28 cellular contexts compared by ENCODE assay signal in genomic region chr12:124980098-124980892, GRCh38.
"Had no signal": no experiment of that assay in that cellular context is flagged by ENCODE, and none has a peak within 500 bp of the region (broad histone marks: within the 10 kb centered on the region; RNA-seq: fewer than 3 reads in every experiment).

No MANE protein-coding gene starts in this region.

- H3K9me3 ChIP-seq: esophagus muscularis mucosa, heart right ventricle, lower lobe of right lung, neutrophil, ovary, right lobe of liver, suprapubic skin, tibial artery had no signal

- H3K4me1 ChIP-seq: esophagus muscularis mucosa, heart right ventricle, lower lobe of right lung, right lobe of liver, suprapubic skin, tibial artery had no signal

- H3K27ac ChIP-seq: esophagus muscularis mucosa, heart right ventricle, lower lobe of right lung, neutrophil, ovary, right lobe of liver, skin epidermis, suprapubic skin, tibial artery had no signal

- FAIRE-seq: bronchial epithelial cell had no signal

- ATAC-seq: activated T-helper 17 cell treated with anti-CD3 and anti-CD28 coated beads, Interleukin-2, amount 50 U/mL, for 72 hours; left lobe of liver; lower lobe of right lung; natural killer cell; stimulated activated memory B cell treated with anti-CD40 and anti-IgM and Interleukin-4, amounts not matched to agents 10 μg/mL and 1 μg/mL and 100 μg/mL, for 72 hours had no signal

- H3K36me3 Mint-ChIP-seq: natural killer cell had no signal

- H3K36me3 ChIP-seq: ovary had no signal

- H3K27me3 Mint-ChIP-seq: activated CD4-positive, alpha-beta memory T cell treated with anti-CD3 and anti-CD28 coated beads for 36 hours; activated CD4-positive, alpha-beta T cell treated with anti-CD3 and anti-CD28 coated beads, Interleukin-2, amount 10 ng/mL, durations not matched to agents 24 days and 14 days; activated naive CD4-positive, alpha-beta T cell treated with anti-CD3 and anti-CD28 coated beads, Interleukin-2, amount 50 U/mL, for 24 hours; activated T-helper 17 cell treated with anti-CD3 and anti-CD28 coated beads, Interleukin-2, amount 50 U/mL, for 72 hours; central memory CD8-positive, alpha-beta T cell; dendritic cell treated with granulocyte-macrophage colony-stimulating factor and Interleukin-4, amounts not matched to agents 40 ng/mL and 50 ng/mL, for 4 days; progenitor cell of endocrine pancreas; stimulated activated memory B cell treated with anti-CD40 and anti-IgM and Interleukin-4, amounts not matched to agents 10 μg/mL and 1 μg/mL and 100 μg/mL, for 72 hours had no signal

- H3K4me3 Mint-ChIP-seq: activated CD4-positive, alpha-beta memory T cell treated with anti-CD3 and anti-CD28 coated beads for 36 hours; activated CD4-positive, alpha-beta T cell treated with anti-CD3 and anti-CD28 coated beads, Interleukin-2, amount 10 ng/mL, durations not matched to agents 24 days and 14 days; activated naive CD4-positive, alpha-beta T cell treated with anti-CD3 and anti-CD28 coated beads, Interleukin-2, amount 50 U/mL, for 24 hours; activated T-helper 17 cell treated with anti-CD3 and anti-CD28 coated beads, Interleukin-2, amount 50 U/mL, for 72 hours; central memory CD8-positive, alpha-beta T cell; dendritic cell treated with granulocyte-macrophage colony-stimulating factor and Interleukin-4, amounts not matched to agents 40 ng/mL and 50 ng/mL, for 4 days; natural killer cell; stimulated activated memory B cell treated with anti-CD40 and anti-IgM and Interleukin-4, amounts not matched to agents 10 μg/mL and 1 μg/mL and 100 μg/mL, for 72 hours had no signal

- H3K4me1 Mint-ChIP-seq: activated T-helper 17 cell treated with anti-CD3 and anti-CD28 coated beads, Interleukin-2, amount 50 U/mL, for 72 hours; central memory CD8-positive, alpha-beta T cell; natural killer cell had no signal

- H3K9me3 Mint-ChIP-seq: activated CD4-positive, alpha-beta memory T cell treated with anti-CD3 and anti-CD28 coated beads for 36 hours; activated CD4-positive, alpha-beta T cell treated with anti-CD3 and anti-CD28 coated beads, Interleukin-2, amount 10 ng/mL, durations not matched to agents 24 days and 14 days; activated naive CD4-positive, alpha-beta T cell treated with anti-CD3 and anti-CD28 coated beads, Interleukin-2, amount 50 U/mL, for 24 hours; activated T-helper 17 cell treated with anti-CD3 and anti-CD28 coated beads, Interleukin-2, amount 50 U/mL, for 72 hours; central memory CD8-positive, alpha-beta T cell; dendritic cell treated with granulocyte-macrophage colony-stimulating factor and Interleukin-4, amounts not matched to agents 40 ng/mL and 50 ng/mL, for 4 days; natural killer cell; stimulated activated memory B cell treated with anti-CD40 and anti-IgM and Interleukin-4, amounts not matched to agents 10 μg/mL and 1 μg/mL and 100 μg/mL, for 72 hours had no signal

- H3K27ac Mint-ChIP-seq: activated CD4-positive, alpha-beta memory T cell treated with anti-CD3 and anti-CD28 coated beads for 36 hours; activated naive CD4-positive, alpha-beta T cell treated with anti-CD3 and anti-CD28 coated beads, Interleukin-2, amount 50 U/mL, for 24 hours; activated T-helper 17 cell treated with anti-CD3 and anti-CD28 coated beads, Interleukin-2, amount 50 U/mL, for 72 hours; dendritic cell treated with granulocyte-macrophage colony-stimulating factor and Interleukin-4, amounts not matched to agents 40 ng/mL and 50 ng/mL, for 4 days; natural killer cell; stimulated activated memory B cell treated with anti-CD40 and anti-IgM and Interleukin-4, amounts not matched to agents 10 μg/mL and 1 μg/mL and 100 μg/mL, for 72 hours had no signal

- H3K27me3 ChIP-seq: esophagus muscularis mucosa, heart right ventricle, neutrophil, ovary, right lobe of liver, suprapubic skin, tibial artery had no signal

- DNase-seq: activated CD4-positive, alpha-beta memory T cell treated with anti-CD3 and anti-CD28 coated beads for 36 hours; activated CD4-positive, alpha-beta T cell treated with anti-CD3 and anti-CD28 coated beads, Interleukin-2, amount 10 ng/mL, durations not matched to agents 24 days and 14 days; activated CD4-positive, CD25-positive, alpha-beta regulatory T cell treated with anti-CD3 and anti-CD28 coated beads, Interleukin-2, amount 50 U/mL, for 72 hours; activated CD8-positive, alpha-beta memory T cell treated with anti-CD3 and anti-CD28 coated beads, Interleukin-2, amount 50 U/mL, for 4 hours; activated gamma-delta T cell treated with Interleukin-2 at 50 U/mL for 16 hours; activated T-cell treated with anti-CD3 and anti-CD28 coated beads, Interleukin-2, amount 50 U/mL, for 1 hour; foreskin melanocyte; heart right ventricle; kidney glomerular epithelial cell; lower lobe of right lung; natural killer cell; ovary; right lobe of liver; stimulated activated CD4-positive, alpha-beta T cell treated with anti-CD3 and anti-CD28 coated beads, Interleukin-12 subunit alpha, Interleukin-12 subunit beta, amount 100 ng/mL, for 4 hours; stimulated activated CD4-positive, alpha-beta T cell treated with anti-CD3 and anti-CD28 coated beads, Interleukin-4, amount 100 ng/mL, for 1 hour; tibial artery had no signal

- H3K4me3 ChIP-seq: esophagus muscularis mucosa, heart right ventricle, lower lobe of right lung, ovary, right lobe of liver, skin epidermis, suprapubic skin, tibial artery had no signal
